8 cellular contexts compared by ENCODE assay signal in the genomic region with DNA sequence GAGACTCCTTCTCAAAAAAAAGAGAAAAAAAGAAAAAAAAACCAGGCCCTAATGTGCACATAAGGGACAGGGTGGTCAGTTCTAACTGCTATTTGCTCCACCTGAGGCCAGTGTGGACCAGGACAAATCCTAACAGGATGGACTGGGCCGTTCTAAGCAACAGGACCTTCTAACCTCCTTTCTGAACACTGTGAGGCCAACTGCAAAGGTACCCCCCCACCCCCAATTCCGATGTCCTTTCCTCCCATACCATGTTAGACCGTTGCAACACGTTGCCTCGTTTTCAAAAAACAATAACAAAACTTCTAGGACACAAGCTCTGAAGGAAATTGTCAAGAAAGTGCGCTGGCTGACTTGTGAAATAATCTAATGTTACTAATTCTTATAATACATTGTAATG. TPM values are rescaled to one million over a fixed set of nuclear protein-coding genes. Genes with fewer than 3 reads are reported as not detected.
DNase-seq lines count a peak whose midpoint lies in the region; ATAC-seq and TF ChIP-seq lines count a peak whose summit lies in the region.

No MANE protein-coding gene starts in this region.

- H3K27ac Mint-ChIP-seq in progenitor cell of endocrine pancreas: peak overlapping the region; percentile 90

- peak overlapping the region in 3 of 4 donors; percentile 97 to 99 (median 98) for H3K27ac ChIP-seq in Peyer's patch

- TF ChIP-seq CTCF in Peyer's patch (IDR thresholded peaks at IDR 0.05): no peak
- no peak for TF ChIP-seq CTCF in epithelial cell of proximal tubule (conservative IDR thresholded peaks at IDR 0.05; ENCODE audit: low read depth, low read length)
- TF ChIP-seq CTCF in progenitor cell of endocrine pancreas (IDR thresholded peaks at IDR 0.05; ENCODE audit: unreplicated experiment): no peak
- no peak for TF ChIP-seq CTCF in omental fat pad (IDR thresholded peaks at IDR 0.05)

- DNase-seq in GM03348 (ENCODE audit: low spot score) (peak; percentile 28), Peyer's patch (no peak), epithelial cell of proximal tubule (ENCODE audit: low read depth) (no peak), progenitor cell of endocrine pancreas (ENCODE audit: low spot score, unreplicated experiment) (no peak), omental fat pad (ENCODE audit: low spot score) (no peak), DMS53 (lab: John Stamatoyannopoulos, UW) (no peak)

- H3K4me3 ChIP-seq in Peyer's patch (peak overlapping the region; percentile 85 to 99 (median 98)), epithelial cell of proximal tubule (ENCODE audit: low read depth, low read length) (peak overlapping the region; percentile 94)

- peak overlapping the region; percentile 78 for H3K4me3 Mint-ChIP-seq in progenitor cell of endocrine pancreas (ENCODE audit: low read depth)

- H3K36me3 Mint-ChIP-seq in progenitor cell of endocrine pancreas (ENCODE audit: insufficient read depth): peaks cover 6% of the 10 kb centered on the region

- H3K9me3 ChIP-seq in Peyer's patch: no peaks in the 10 kb centered on the region

- H3K36me3 ChIP-seq in Peyer's patch: peaks cover 0 to 40% (median 0%) of the 10 kb centered on the region in 3 donors

- H3K9me3 Mint-ChIP-seq in progenitor cell of endocrine pancreas (ENCODE audit: low read depth): no peaks in the 10 kb centered on the region

- peaks cover 0 to 28% (median 6%) of the 10 kb centered on the region in 4 donors for H3K4me1 ChIP-seq in Peyer's patch

- H3K27me3 ChIP-seq in Peyer's patch: no peaks in the 10 kb centered on the region

- no peaks in the 10 kb centered on the region for H3K27me3 Mint-ChIP-seq in progenitor cell of endocrine pancreas

- peaks cover 17% of the 10 kb centered on the region for H3K4me1 Mint-ChIP-seq in progenitor cell of endocrine pancreas (ENCODE audit: low read depth)

- ATAC-seq in HG03442 (IDR thresholded peaks at IDR 0.05; ENCODE audit: unreplicated experiment) (no peak), GM19351 (IDR thresholded peaks at IDR 0.05; ENCODE audit: unreplicated experiment) (no peak), omental fat pad (ENCODE audit: low FRiP score) (no peak)

- TF ChIP-seq POLR2A in Peyer's patch (IDR thresholded peaks at IDR 0.05): no peak

RNA-seq across cellular contexts. Expression of a gene that starts 1.2 kb away (rescaled TPM):
- 10 to 100 TPM; 46.4 to 90.0 (median 71.8) TPM for total RNA-seq in Peyer's patch
- total RNA-seq in epithelial cell of proximal tubule: 42.4 and 73.8 TPM in 2 replicates
- 55.8 and 61.0 TPM in 2 replicates for total RNA-seq in progenitor cell of endocrine pancreas
- total RNA-seq in omental fat pad: 10 to 100 TPM; 29.5 to 55.1 (median 44.8) TPM

RNA-seq across cellular contexts. Expression of a gene that starts 1.7 kb away (rescaled TPM):
- total RNA-seq in Peyer's patch: 100 to 1,000 TPM; 133 to 272 (median 259) TPM
- 58.6 and 72.5 TPM in 2 replicates for total RNA-seq in epithelial cell of proximal tubule
- 142 and 143 TPM in 2 replicates for total RNA-seq in progenitor cell of endocrine pancreas
- total RNA-seq in omental fat pad: 10 to 100 TPM; 40.4 to 67.1 (median 50.3) TPM

RNA-seq across cellular contexts. Expression of a gene that starts 50.9 kb away (rescaled TPM):
- 10 to 100 TPM; 14.2 to 23.9 (median 19.2) TPM for total RNA-seq in Peyer's patch
- 102 and 128 TPM in 2 replicates for total RNA-seq in epithelial cell of proximal tubule
- 51.4 and 54.4 TPM in 2 replicates for total RNA-seq in progenitor cell of endocrine pancreas
- total RNA-seq in omental fat pad: 10 to 100 TPM; 10.3 to 31.7 (median 15.3) TPM
